Comparison of ENCODE assay signal across 31 cellular contexts in genomic region chr5:112525217-112525616, GRCh38.
"Had no signal": no experiment of that assay in that cellular context is flagged by ENCODE, and none has a peak within 500 bp of the region (broad histone marks: within the 10 kb centered on the region; RNA-seq: fewer than 3 reads in every experiment).

No MANE protein-coding gene starts in this region.

- DNase-seq: activated CD4-positive, alpha-beta T cell treated with anti-CD3 and anti-CD28 coated beads for 36 hours; activated effector memory CD4-positive, alpha-beta T cell treated with anti-CD3 and anti-CD28 coated beads, Interleukin-2, amount 50 U/mL, for 16 hours; activated naive CD4-positive, alpha-beta T cell treated with anti-CD3 and anti-CD28 coated beads for 36 hours; amygdala; central memory CD4-positive, alpha-beta T cell; endodermal cell; foreskin fibroblast; head of caudate nucleus; hypothalamus; immature natural killer cell; kidney; left colon; mammary epithelial cell; naive thymus-derived CD4-positive, alpha-beta T cell; nucleus accumbens; pancreas; retina; stimulated activated CD4-positive, alpha-beta T cell treated with anti-CD3 and anti-CD28 coated beads, Interleukin-12 subunit alpha, Interleukin-12 subunit beta, amount 100 ng/mL, for 4 hours; stimulated activated CD4-positive, alpha-beta T cell treated with anti-CD3 and anti-CD28 coated beads, Interleukin-4, amount 100 ng/mL, for 1 hour; stimulated activated naive CD8-positive, alpha-beta T cell treated with anti-CD3 and anti-CD28 coated beads, Interleukin-15, amount 100 ng/mL, for 72 hours; substantia nigra; T-helper 2 cell; upper lobe of left lung had no signal

- H3K4me1 Mint-ChIP-seq: activated CD4-positive, alpha-beta T cell treated with anti-CD3 and anti-CD28 coated beads for 36 hours; mesothelial cell of epicardium; stimulated activated naive CD8-positive, alpha-beta T cell treated with anti-CD3 and anti-CD28 coated beads, Interleukin-15, amount 100 ng/mL, for 72 hours had no signal

- H3K27me3 ChIP-seq: breast epithelium, pancreas, upper lobe of left lung, vagina had no signal

- H3K27ac ChIP-seq: breast epithelium, pancreas, prostate gland, upper lobe of left lung, vagina had no signal

- H3K4me3 ChIP-seq: breast epithelium, pancreas, prostate gland, skin epidermis, upper lobe of left lung, vagina had no signal

- ATAC-seq: activated CD4-positive, alpha-beta T cell treated with anti-CD3 and anti-CD28 coated beads for 36 hours; esophagus mucosa; left colon; naive thymus-derived CD4-positive, alpha-beta T cell; pancreas; sciatic nerve; stimulated activated naive CD8-positive, alpha-beta T cell treated with anti-CD3 and anti-CD28 coated beads, Interleukin-15, amount 100 ng/mL, for 72 hours; WTC11 had no signal

- H3K4me3 Mint-ChIP-seq: activated CD4-positive, alpha-beta T cell treated with anti-CD3 and anti-CD28 coated beads for 36 hours; activated naive CD4-positive, alpha-beta T cell treated with anti-CD3 and anti-CD28 coated beads for 36 hours; endodermal cell; immature natural killer cell; mesothelial cell of epicardium; naive thymus-derived CD4-positive, alpha-beta T cell; stimulated activated naive CD8-positive, alpha-beta T cell treated with anti-CD3 and anti-CD28 coated beads, Interleukin-15, amount 100 ng/mL, for 72 hours; WTC11 had no signal

- H3K27ac Mint-ChIP-seq: activated CD4-positive, alpha-beta T cell treated with anti-CD3 and anti-CD28 coated beads for 36 hours; activated naive CD4-positive, alpha-beta T cell treated with anti-CD3 and anti-CD28 coated beads for 36 hours; endodermal cell; immature natural killer cell; mesothelial cell of epicardium; naive thymus-derived CD4-positive, alpha-beta T cell; stimulated activated naive CD8-positive, alpha-beta T cell treated with anti-CD3 and anti-CD28 coated beads, Interleukin-15, amount 100 ng/mL, for 72 hours; WTC11 had no signal

- H3K4me1 ChIP-seq: breast epithelium, pancreas, prostate gland, upper lobe of left lung, vagina had no signal

- FAIRE-seq: kidney, pancreas had no signal

- H3K36me3 Mint-ChIP-seq: immature natural killer cell, mesothelial cell of epicardium, WTC11 had no signal

- H3K9me3 Mint-ChIP-seq: activated naive CD4-positive, alpha-beta T cell treated with anti-CD3 and anti-CD28 coated beads for 36 hours; stimulated activated naive CD8-positive, alpha-beta T cell treated with anti-CD3 and anti-CD28 coated beads, Interleukin-15, amount 100 ng/mL, for 72 hours had no signal
